ENCODE assay signal across 8 cellular contexts in the genomic region with DNA sequence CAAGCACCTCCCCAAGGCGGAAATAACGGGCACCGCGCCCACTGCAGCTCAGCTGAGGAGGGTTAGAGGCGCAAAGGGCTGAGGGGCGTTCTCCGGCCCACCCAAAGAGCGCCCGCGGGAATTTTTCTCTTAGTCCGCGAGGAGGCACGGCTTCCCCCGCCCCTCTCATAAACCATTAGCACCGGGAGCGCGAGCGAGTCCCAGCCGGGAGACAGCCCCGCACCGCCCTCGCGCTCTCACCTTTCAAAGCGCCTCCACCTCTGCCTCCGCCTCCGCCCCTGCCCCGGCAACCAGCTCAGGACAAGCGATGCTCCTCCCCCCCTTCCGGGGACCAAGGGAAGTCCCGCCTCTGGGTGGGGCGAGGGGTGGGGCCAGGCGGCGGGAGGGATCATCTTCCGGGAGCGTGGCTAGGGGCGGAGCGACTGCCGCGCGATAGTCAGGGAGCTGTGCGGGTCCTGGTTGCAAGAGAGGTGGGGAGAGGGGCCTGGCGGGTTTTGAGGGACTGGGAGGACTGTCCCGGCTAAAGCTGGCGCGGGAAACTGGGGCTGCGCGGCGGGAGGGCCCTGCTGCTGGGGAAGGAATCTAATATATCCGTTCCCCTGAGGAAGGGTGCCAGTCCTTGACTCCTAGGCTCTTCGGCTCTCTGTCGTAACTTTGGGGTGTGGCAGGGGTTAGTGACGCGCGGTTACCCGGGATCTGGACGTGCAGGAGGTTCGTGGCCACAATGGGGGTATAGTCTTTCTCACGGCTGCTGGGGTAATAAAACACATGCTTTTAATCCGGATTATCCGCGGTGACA. TPM values are rescaled to one million over a fixed set of nuclear protein-coding genes. Genes with fewer than 3 reads are reported as not detected.
DNase-seq lines count a peak whose midpoint lies in the region; ATAC-seq and TF ChIP-seq lines count a peak whose summit lies in the region.

A gene (minus strand): TSS at position 309 of the 799 bp plus-strand sequence. CDS start 5,165 bp downstream, outside the sequence.
A gene (plus strand): TSS at position 410 of the 799 bp plus-strand sequence. CDS start 637 bp downstream, outside the sequence.

- H3K36me3 ChIP-seq in breast epithelium (no peaks in the 10 kb centered on the region), smooth muscle cell (ENCODE audit: low read depth) (no peaks in the 10 kb centered on the region)

- peak within 1 kb of the TSS; percentile 91 for H3K4me2 ChIP-seq in smooth muscle cell

- in situ Hi-C loops in ACHN (cut with HindIII; ENCODE audit: low pct_ligation_motif_present, low pct_unique_long_range_greater_than_20kb, low sequenced_read_pairs), result no loop called here

- intact Hi-C loops in breast epithelium (cut with DNase I; ENCODE audit: low total_unique reads), result no loop called here

- H3K9ac ChIP-seq in smooth muscle cell (ENCODE audit: low read depth), result peak within 1 kb of the TSS; percentile 81

- peaks cover 0 to 12% of the 10 kb centered on the region in 2 donors for H3K4me1 ChIP-seq in breast epithelium
- H3K4me1 ChIP-seq in smooth muscle cell (ENCODE audit: low read depth), result peaks cover 23% of the 10 kb centered on the region

- TF ChIP-seq CTCF in VCaP (conservative IDR thresholded peaks at IDR 0.05) (no peak), breast epithelium (IDR thresholded peaks at IDR 0.05) (no peak), smooth muscle cell (IDR thresholded peaks at IDR 0.05; ENCODE audit: borderline replicate concordance, insufficient read depth, poor library complexity, severe bottlenecking) (no peak)

- peak; percentile 77 for ATAC-seq in GM18870 (IDR thresholded peaks at IDR 0.05; ENCODE audit: unreplicated experiment)
- peak; percentile 95 for ATAC-seq in HG03108 (IDR thresholded peaks at IDR 0.05; ENCODE audit: unreplicated experiment)

- H3K27me3 ChIP-seq in breast epithelium (no peaks in the 10 kb centered on the region), smooth muscle cell (ENCODE audit: low read depth) (no peaks in the 10 kb centered on the region)

- H3K27ac ChIP-seq in VCaP (peak within 1 kb of the TSS; percentile 70), breast epithelium (peak within 1 kb of the TSS; percentile 92 to 94), smooth muscle cell (ENCODE audit: low read depth) (peak within 1 kb of the TSS; percentile 82)

- DNase-seq in ACHN (peak; percentile 92), NCI-H2171 treated with DMSO at 0.1 percent for 48 hours (lab: John Stamatoyannopoulos, UW) (peak; percentile 94), breast epithelium (ENCODE audit: low spot score in 2 of 2) (peak; percentile 96 to 97), iPS-NIHi7 (ENCODE audit: extremely low spot score) (peak; percentile 97), smooth muscle cell (lab: John Stamatoyannopoulos, UW; ENCODE audit: unreplicated experiment) (peak; percentile 91)

- TF ChIP-seq POLR2A in breast epithelium (IDR thresholded peaks at IDR 0.05), result peak; percentile 76

- H3K9me3 ChIP-seq in breast epithelium (no peaks in the 10 kb centered on the region), smooth muscle cell (replicated peaks; ENCODE audit: low read depth) (no peaks in the 10 kb centered on the region)

- under 1% methylated on average over 54 of the region's 61 CpGs for WGBS in smooth muscle cell (ENCODE audit: low lambda C conversion rate)

- peaks cover 18% of the 10 kb centered on the region for H4K20me1 ChIP-seq in smooth muscle cell (ENCODE audit: low read depth)

- peak within 1 kb of the TSS; percentile 86 to 97 (median 88) for H3K4me3 ChIP-seq in breast epithelium
- peak within 1 kb of the TSS; percentile 74 for H3K4me3 ChIP-seq in smooth muscle cell

- peak within 1 kb of the TSS; percentile 67 for H2AFZ ChIP-seq in smooth muscle cell (ENCODE audit: low read depth)

- H3F3A ChIP-seq in smooth muscle cell (ENCODE audit: low read depth), result peaks cover 8% of the 10 kb centered on the region

- H3K79me2 ChIP-seq in smooth muscle cell (ENCODE audit: low read depth), result peaks cover 77% of the 10 kb centered on the region

RNA-seq across cellular contexts. Expression of the first gene that starts in this region (rescaled TPM):
- 10 to 100 TPM; 27.2 to 30.7 (median 29.5) TPM for total RNA-seq in breast epithelium
- 32.8 and 49.4 TPM in 2 replicates for total RNA-seq in smooth muscle cell
- 19.8 and 23.1 TPM in 2 replicates for polyA plus RNA-seq in smooth muscle cell

RNA-seq across cellular contexts. Expression of the second gene that starts in this region (rescaled TPM):
- total RNA-seq in breast epithelium, result 10 to 100 TPM in 1 of 3 donors, 1 to 10 TPM in 2; 6.7 to 11.4 (median 9.2) TPM
- 12.1 and 16.9 TPM in 2 replicates for total RNA-seq in smooth muscle cell
- polyA plus RNA-seq in smooth muscle cell, result 6.1 and 7.1 TPM in 2 replicates

Comparison
In these comparisons a context has a peak if more than half of its experiments do, and no peak if none do; other contexts are left out.
1. Peak in every context shown above with its lines: DNase-seq, ATAC-seq, H3K4me3 ChIP-seq and H3K27ac ChIP-seq.